ENCODE assay signal across 16 cellular contexts in the genomic region with DNA sequence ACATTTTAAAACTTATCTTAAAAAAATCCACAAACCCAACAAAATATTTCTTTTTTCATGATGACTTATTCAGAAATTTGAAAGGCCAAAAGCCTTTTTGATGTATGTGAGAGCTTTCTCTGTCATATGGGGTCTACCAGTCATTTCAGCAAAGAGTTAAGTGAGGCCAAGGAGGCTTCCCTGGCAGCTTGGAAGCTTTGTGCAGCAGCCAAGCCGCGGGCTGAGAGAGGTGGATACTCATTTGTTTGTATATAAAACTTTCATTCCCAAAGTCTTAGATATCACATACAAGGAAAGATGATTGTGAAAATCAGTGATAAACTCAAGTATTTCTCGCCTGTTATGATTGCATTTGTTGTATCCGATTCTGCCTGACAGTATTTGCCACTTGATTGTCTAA. TPM values are rescaled to one million over a fixed set of nuclear protein-coding genes. Genes with fewer than 3 reads are reported as not detected.
A peak's percentile ranks its signal among the peaks of the same experiment; 100 is the strongest.
DNase-seq lines count a peak whose midpoint lies in the region; ATAC-seq, FAIRE-seq and TF ChIP-seq lines count a peak whose summit lies in the region.
"Had no signal": no experiment of that assay in that cellular context is flagged by ENCODE, and none has a peak within 500 bp of the region (broad histone marks: within the 10 kb centered on the region; RNA-seq: fewer than 3 reads in every experiment).

No MANE protein-coding gene starts in this region.

- POLR2A ChIA-PET in CD4-positive, alpha-beta memory T cell (lab: Charles Lee; ENCODE audit: partially characterized antibody): interaction anchor here (1.8 to 2.0 kb wide), 2 partner anchors 175 to 178 kb away, joined by 10 read pairs; no protein-coding TSS in a partner anchor
- POLR2A ChIA-PET in activated CD8-positive, alpha-beta T cell treated with anti-CD3 and anti-CD28 coated beads for 36 hours (lab: Charles Lee): no interaction called here
- POLR2A ChIA-PET in activated CD4-positive, alpha-beta memory T cell treated with anti-CD3 and anti-CD28 coated beads for 36 hours (lab: Charles Lee): no interaction called here

- H3K4me3 ChIP-seq in Loucy (ENCODE audit: low read length, poor library complexity, severe bottlenecking): no peak overlapping the region
- no peak overlapping the region for H3K4me3 ChIP-seq in esophagus muscularis mucosa
- H3K4me3 ChIP-seq in neuron (ENCODE audit: low read length): no peak overlapping the region
- H3K4me3 ChIP-seq in CD4-positive, alpha-beta memory T cell (ENCODE audit: low read length in 2 of 2): no peak overlapping the region
- H3K4me3 ChIP-seq: colonic mucosa had no signal

- no peak for TF ChIP-seq CTCF in D721Med (IDR thresholded peaks at IDR 0.05; ENCODE audit: insufficient read depth, missing control alignments)
- no peak for TF ChIP-seq CTCF in Loucy (conservative IDR thresholded peaks at IDR 0.05; ENCODE audit: low read length)
- TF ChIP-seq CTCF in esophagus muscularis mucosa (IDR thresholded peaks at IDR 0.05): no peak
- TF ChIP-seq CTCF in activated CD8-positive, alpha-beta T cell treated with anti-CD3 and anti-CD28 coated beads for 36 hours (IDR thresholded peaks at IDR 0.05): no peak

- no peaks in the 10 kb centered on the region for H3K27me3 Mint-ChIP-seq in CD4-positive, alpha-beta memory T cell
- H3K27me3 Mint-ChIP-seq in activated CD8-positive, alpha-beta T cell treated with anti-CD3 and anti-CD28 coated beads for 36 hours: no peaks in the 10 kb centered on the region
- H3K27me3 Mint-ChIP-seq in activated CD4-positive, alpha-beta memory T cell treated with anti-CD3 and anti-CD28 coated beads for 36 hours: no peaks in the 10 kb centered on the region
- H3K27me3 Mint-ChIP-seq: type B pancreatic cell had no signal

- no peaks in the 10 kb centered on the region for H3K79me2 ChIP-seq in Loucy (ENCODE audit: insufficient read depth, low read length)

- H3K9me2 ChIP-seq in Loucy (replicated peaks; ENCODE audit: low read depth, low read length): no peaks in the 10 kb centered on the region

- H4K20me1 ChIP-seq in Loucy (ENCODE audit: insufficient read depth, low read length, poor library complexity, severe bottlenecking): no peaks in the 10 kb centered on the region

- H3K36me3 ChIP-seq in Loucy (ENCODE audit: insufficient read depth, low read length) (no peaks in the 10 kb centered on the region), esophagus muscularis mucosa (no peaks in the 10 kb centered on the region), neuron (ENCODE audit: insufficient read depth, low read length) (no peaks in the 10 kb centered on the region)
- H3K36me3 ChIP-seq in CD4-positive, alpha-beta memory T cell (ENCODE audit: insufficient read depth, low read length): no peaks in the 10 kb centered on the region
- H3K36me3 ChIP-seq: colonic mucosa had no signal

- H3K4me2 ChIP-seq in Loucy (ENCODE audit: low read depth, low read length, poor library complexity, severe bottlenecking): no peak overlapping the region

- no peak for TF ChIP-seq POLR2A in esophagus muscularis mucosa (IDR thresholded peaks at IDR 0.05; ENCODE audit: low read depth)

- no peaks in the 10 kb centered on the region for H3K9me3 Mint-ChIP-seq in CD4-positive, alpha-beta memory T cell
- no peaks in the 10 kb centered on the region for H3K9me3 Mint-ChIP-seq in activated CD8-positive, alpha-beta T cell treated with anti-CD3 and anti-CD28 coated beads for 36 hours
- H3K9me3 Mint-ChIP-seq in activated CD4-positive, alpha-beta memory T cell treated with anti-CD3 and anti-CD28 coated beads for 36 hours: no peaks in the 10 kb centered on the region
- H3K9me3 Mint-ChIP-seq: activated naive CD4-positive, alpha-beta T cell treated with anti-CD3 and anti-CD28 coated beads for 36 hours; neural crest cell; type B pancreatic cell had no signal

- H3F3A ChIP-seq in Loucy (ENCODE audit: low read depth): no peaks in the 10 kb centered on the region

- intact Hi-C loops in esophagus muscularis mucosa (cut with DNase I): loop anchor here (5.0 kb wide), 4 partner anchors 49 to 329 kb away; partner anchors contain the start of genes RNU6-7 and RNU6-8
- intact Hi-C loops in CD4-positive, alpha-beta memory T cell (cut with micrococcal nuclease): loop anchor here (5.0 kb wide), 1 partner anchor 794 kb away; the partner anchor contains the start of gene DTD2
- intact Hi-C loops in activated CD8-positive, alpha-beta T cell treated with anti-CD3 and anti-CD28 coated beads for 36 hours (cut with micrococcal nuclease): loop anchor here (5.0 kb wide), 3 partner anchors 49 to 739 kb away; partner anchors contain the start of genes RNU6-7 and RNU6-8
- intact Hi-C loops in activated CD4-positive, alpha-beta memory T cell treated with anti-CD3 and anti-CD28 coated beads for 36 hours (cut with micrococcal nuclease): loop anchor here (2.0 to 5.0 kb wide), 2 partner anchors 49 to 689 kb away; partner anchors contain the start of genes NUBPL, RNU6-7 and RNU6-8

- FAIRE-seq in D721Med (lab: Jason Lieb, UNC): peak; percentile 51

- CTCF ChIA-PET in CD4-positive, alpha-beta memory T cell (lab: Charles Lee; ENCODE audit: partially characterized antibody): interaction anchor here (0.7 to 11.7 kb wide), 20 partner anchors 7 to 746 kb away, joined by 3 to 347 read pairs (median 5); partner anchors contain the start of genes ARHGAP5 and RNU6-8
- CTCF ChIA-PET in activated CD8-positive, alpha-beta T cell treated with anti-CD3 and anti-CD28 coated beads for 36 hours (lab: Charles Lee): interaction anchor here (0.7 to 6.6 kb wide), 19 partner anchors 9 to 1598 kb away, joined by 3 to 76 read pairs (median 5); no protein-coding TSS in a partner anchor
- CTCF ChIA-PET in activated CD4-positive, alpha-beta memory T cell treated with anti-CD3 and anti-CD28 coated beads for 36 hours (lab: Charles Lee): interaction anchor here (0.7 to 6.9 kb wide), 12 partner anchors 8 to 741 kb away, joined by 3 to 299 read pairs (median 4); partner anchors contain the start of gene ARHGAP5

- H3K4me1 ChIP-seq in Loucy (ENCODE audit: insufficient read depth, low read length, poor library complexity, severe bottlenecking) (peaks cover 3% of the 10 kb centered on the region), esophagus muscularis mucosa (peaks cover 13 to 40% (median 38%) of the 10 kb centered on the region in 4 donors), neuron (ENCODE audit: insufficient read depth, low read length) (peaks cover 13% of the 10 kb centered on the region)
- H3K4me1 ChIP-seq in CD4-positive, alpha-beta memory T cell (ENCODE audit: insufficient read depth, low read length): peaks cover 3% of the 10 kb centered on the region
- H3K4me1 ChIP-seq: colonic mucosa had no signal

- no peak overlapping the region for H3K9ac ChIP-seq in Loucy (ENCODE audit: low read depth, low read length, poor library complexity, severe bottlenecking)

- peak overlapping the region; percentile 86 for H2AFZ ChIP-seq in Loucy (ENCODE audit: low read length)
- H2AFZ ChIP-seq in neuron (ENCODE audit: low read depth, low read length): peak overlapping the region; percentile 67

- H3K27ac Mint-ChIP-seq in CD4-positive, alpha-beta memory T cell: no peak overlapping the region
- H3K27ac Mint-ChIP-seq in activated CD8-positive, alpha-beta T cell treated with anti-CD3 and anti-CD28 coated beads for 36 hours: no peak overlapping the region
- H3K27ac Mint-ChIP-seq in activated CD4-positive, alpha-beta memory T cell treated with anti-CD3 and anti-CD28 coated beads for 36 hours: no peak overlapping the region
- H3K27ac Mint-ChIP-seq: activated naive CD4-positive, alpha-beta T cell treated with anti-CD3 and anti-CD28 coated beads for 36 hours; type B pancreatic cell had no signal

- no peak overlapping the region for H3K4me3 Mint-ChIP-seq in CD4-positive, alpha-beta memory T cell
- no peak overlapping the region for H3K4me3 Mint-ChIP-seq in activated CD8-positive, alpha-beta T cell treated with anti-CD3 and anti-CD28 coated beads for 36 hours
- H3K4me3 Mint-ChIP-seq in activated CD4-positive, alpha-beta memory T cell treated with anti-CD3 and anti-CD28 coated beads for 36 hours: no peak overlapping the region
- H3K4me3 Mint-ChIP-seq: activated naive CD4-positive, alpha-beta T cell treated with anti-CD3 and anti-CD28 coated beads for 36 hours; neural crest cell; type B pancreatic cell had no signal

- no peaks in the 10 kb centered on the region for H3K36me3 Mint-ChIP-seq in CD4-positive, alpha-beta memory T cell
- H3K36me3 Mint-ChIP-seq in activated CD8-positive, alpha-beta T cell treated with anti-CD3 and anti-CD28 coated beads for 36 hours (ENCODE audit: low read depth): no peaks in the 10 kb centered on the region
- no peaks in the 10 kb centered on the region for H3K36me3 Mint-ChIP-seq in activated CD4-positive, alpha-beta memory T cell treated with anti-CD3 and anti-CD28 coated beads for 36 hours
- H3K36me3 Mint-ChIP-seq: type B pancreatic cell had no signal

- TF ChIP-seq EP300 in esophagus muscularis mucosa (IDR thresholded peaks at IDR 0.05): no peak

- H3K27ac ChIP-seq in esophagus muscularis mucosa (replicated peaks in 1 of 4): peak overlapping the region; percentile 28 to 65 (median 60)
- H3K27ac ChIP-seq in CD4-positive, alpha-beta memory T cell (ENCODE audit: low read depth, low read length): no peak overlapping the region
- H3K27ac ChIP-seq: colonic mucosa, VCaP had no signal

- no peaks in the 10 kb centered on the region for H3K27me3 ChIP-seq in Loucy (ENCODE audit: insufficient read depth, low read length, poor library complexity, severe bottlenecking)
- H3K27me3 ChIP-seq in esophagus muscularis mucosa: no peaks in the 10 kb centered on the region
- H3K27me3 ChIP-seq in neuron (ENCODE audit: insufficient read depth, low read length): peaks cover 3% of the 10 kb centered on the region
- no peaks in the 10 kb centered on the region for H3K27me3 ChIP-seq in CD4-positive, alpha-beta memory T cell (ENCODE audit: insufficient read depth, low read length)
- H3K27me3 ChIP-seq: colonic mucosa had no signal

- WGBS in esophagus muscularis mucosa: 43% methylated on average over 4 of the region's 4 CpGs

- DNase-seq in D721Med (ENCODE audit: insufficient read length, low spot score) (no peak), esophagus muscularis mucosa (ENCODE audit: extremely low spot score) (peak; percentile 75)
- DNase-seq in CD4-positive, alpha-beta memory T cell: no peak
- DNase-seq in activated CD8-positive, alpha-beta T cell treated with anti-CD3 and anti-CD28 coated beads for 36 hours: no peak
- DNase-seq in activated CD4-positive, alpha-beta memory T cell treated with anti-CD3 and anti-CD28 coated beads for 36 hours: no peak

- no peak for ATAC-seq in GM18520 (IDR thresholded peaks at IDR 0.05; ENCODE audit: unreplicated experiment)
- ATAC-seq in activated CD8-positive, alpha-beta T cell treated with anti-CD3 and anti-CD28 coated beads for 36 hours: no peak

- H3K9me3 ChIP-seq in Loucy (ENCODE audit: insufficient read depth, low read depth, low read length): no peaks in the 10 kb centered on the region
- no peaks in the 10 kb centered on the region for H3K9me3 ChIP-seq in esophagus muscularis mucosa
- no peaks in the 10 kb centered on the region for H3K9me3 ChIP-seq in neuron (ENCODE audit: low read length)
- no peaks in the 10 kb centered on the region for H3K9me3 ChIP-seq in CD4-positive, alpha-beta memory T cell (ENCODE audit: control insufficient read depth in 1 of 2, low read length in 2 of 2)
- H3K9me3 ChIP-seq: colonic mucosa had no signal

- no peaks in the 10 kb centered on the region for H3K4me1 Mint-ChIP-seq in CD4-positive, alpha-beta memory T cell
- no peaks in the 10 kb centered on the region for H3K4me1 Mint-ChIP-seq in activated CD8-positive, alpha-beta T cell treated with anti-CD3 and anti-CD28 coated beads for 36 hours (ENCODE audit: low read depth)
- no peaks in the 10 kb centered on the region for H3K4me1 Mint-ChIP-seq in activated CD4-positive, alpha-beta memory T cell treated with anti-CD3 and anti-CD28 coated beads for 36 hours (ENCODE audit: low read depth)

RNA-seq across cellular contexts. Expression of gene RNU6-8, which starts 48.5 kb away (rescaled TPM):
- not detected for total RNA-seq in esophagus muscularis mucosa
- not detected for total RNA-seq in CD4-positive, alpha-beta memory T cell
- polyA plus RNA-seq in CD4-positive, alpha-beta memory T cell: not detected
- not detected for total RNA-seq in activated CD8-positive, alpha-beta T cell treated with anti-CD3 and anti-CD28 coated beads for 36 hours
- not detected for total RNA-seq in activated CD4-positive, alpha-beta memory T cell treated with anti-CD3 and anti-CD28 coated beads for 36 hours
- total RNA-seq: activated naive CD4-positive, alpha-beta T cell treated with anti-CD3 and anti-CD28 coated beads for 36 hours; colonic mucosa; kidney epithelial cell; NCI-H460; neural crest cell; T-helper 1 cell treated with Interleukin-12 subunit alpha and Interleukin-12 subunit beta and Interleukin-4 antibody, amounts not matched to agents 30 ng/mL and 1 ng/mL, for 36 hours had no signal

RNA-seq across cellular contexts. Expression of gene RNU6-7, which starts 49.7 kb away (rescaled TPM):
- not detected for total RNA-seq in esophagus muscularis mucosa
- total RNA-seq in CD4-positive, alpha-beta memory T cell: not detected
- not detected for polyA plus RNA-seq in CD4-positive, alpha-beta memory T cell
- not detected for total RNA-seq in activated CD8-positive, alpha-beta T cell treated with anti-CD3 and anti-CD28 coated beads for 36 hours
- total RNA-seq in activated CD4-positive, alpha-beta memory T cell treated with anti-CD3 and anti-CD28 coated beads for 36 hours: not detected
- total RNA-seq: activated naive CD4-positive, alpha-beta T cell treated with anti-CD3 and anti-CD28 coated beads for 36 hours; colonic mucosa; kidney epithelial cell; NCI-H460; neural crest cell; T-helper 1 cell treated with Interleukin-12 subunit alpha and Interleukin-12 subunit beta and Interleukin-4 antibody, amounts not matched to agents 30 ng/mL and 1 ng/mL, for 36 hours had no signal
